In the genomic region with DNA sequence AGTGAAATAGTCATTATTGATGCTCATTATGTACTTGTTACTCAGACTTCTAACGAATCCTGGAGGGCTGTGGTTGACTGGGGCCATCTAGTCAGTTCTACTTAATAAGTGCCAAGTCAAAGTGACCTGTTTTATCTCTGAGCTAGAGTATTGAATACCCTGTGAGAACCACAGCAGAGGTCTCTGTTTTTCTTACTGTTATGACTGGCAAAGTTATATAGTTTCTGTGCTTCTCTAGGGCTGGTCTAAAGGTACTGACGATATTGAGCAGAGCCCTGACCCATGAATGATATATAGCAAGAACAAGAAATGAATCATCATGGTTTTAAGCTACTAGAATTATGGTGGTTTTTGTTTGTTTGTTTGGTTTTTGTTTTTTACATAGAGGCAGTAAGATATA, we compare ENCODE assay signal across 14 cellular contexts.
DNase-seq lines count a peak whose midpoint lies in the region; ATAC-seq, FAIRE-seq and TF ChIP-seq lines count a peak whose summit lies in the region.
"Had no signal": no experiment of that assay in that cellular context is flagged by ENCODE, and none has a peak within 500 bp of the region (broad histone marks: within the 10 kb centered on the region; RNA-seq: fewer than 3 reads in every experiment).

No MANE protein-coding gene starts in this region.

- no peaks in the 10 kb centered on the region for H3K27me3 ChIP-seq in GM12878 (replicated peaks in 1 of 2; ENCODE audit: control insufficient read depth in 2 of 2, insufficient read depth in 2 of 2, low read length in 1 of 2)
- H3K27me3 ChIP-seq: thyroid gland had no signal

- H3K27ac Mint-ChIP-seq in activated CD8-positive, alpha-beta T cell treated with anti-CD3 and anti-CD28 coated beads for 36 hours: no peak overlapping the region
- H3K27ac Mint-ChIP-seq in activated CD8-positive, alpha-beta T cell treated with anti-CD3 and anti-CD28 coated beads, Interleukin-2, amount 10 ng/mL, durations not matched to agents 7 days and 5 days: no peak overlapping the region
- H3K27ac Mint-ChIP-seq: IgD-negative memory B cell had no signal

- H3K27ac ChIP-seq in GM12878 (ENCODE audit: control insufficient read depth, insufficient read depth): no peak overlapping the region
- H3K27ac ChIP-seq: epithelial cell of prostate, thyroid gland had no signal

- no TSS peak for BruUV-seq in GM12878 (replicated peaks; lab: Mats Ljungman, UMichigan)

- peak; percentile 38 for FAIRE-seq in GM12878 (lab: Jason Lieb, UNC)

- in situ Hi-C loops in GM12878 (cut with MboI): no loop called here

- TF ChIP-seq CTCF in activated CD8-positive, alpha-beta T cell treated with anti-CD3 and anti-CD28 coated beads for 36 hours (IDR thresholded peaks at IDR 0.05): no peak
- no peak for TF ChIP-seq CTCF in GM12878 (IDR thresholded peaks at IDR 0.05 in 2 of 3, conservative IDR thresholded peaks at IDR 0.05 in 1 of 3; ENCODE audit: control insufficient read depth in 2 of 3, extremely low read depth in 1 of 3, insufficient read depth in 1 of 3, low read depth in 3 of 3, low read length in 3 of 3)

- no peak overlapping the region for H3K9ac ChIP-seq in GM12878 (ENCODE audit: control insufficient read depth, insufficient read depth, low read length)

- ATAC-seq in activated CD8-positive, alpha-beta T cell treated with anti-CD3 and anti-CD28 coated beads for 36 hours: peak; percentile 27
- ATAC-seq in activated CD8-positive, alpha-beta T cell treated with anti-CD3 and anti-CD28 coated beads, Interleukin-2, amount 10 ng/mL, durations not matched to agents 7 days and 5 days: no peak
- ATAC-seq in GM21717 (IDR thresholded peaks at IDR 0.05; ENCODE audit: unreplicated experiment) (peak; percentile 89), HG03064 (IDR thresholded peaks at IDR 0.05; ENCODE audit: low read depth, unreplicated experiment) (peak; percentile 56), GM12878 (peak; percentile 95)
- ATAC-seq: mucosa of descending colon had no signal

- intact Hi-C loops in activated CD8-positive, alpha-beta T cell treated with anti-CD3 and anti-CD28 coated beads for 36 hours (cut with micrococcal nuclease): no loop called here
- intact Hi-C loops in GM12878 (cut with micrococcal nuclease; ENCODE audit: unreplicated experiment): no loop called here

- H3K27me3 Mint-ChIP-seq in activated CD8-positive, alpha-beta T cell treated with anti-CD3 and anti-CD28 coated beads for 36 hours: no peaks in the 10 kb centered on the region
- H3K27me3 Mint-ChIP-seq in activated CD8-positive, alpha-beta T cell treated with anti-CD3 and anti-CD28 coated beads, Interleukin-2, amount 10 ng/mL, durations not matched to agents 7 days and 5 days (ENCODE audit: low read depth): no peaks in the 10 kb centered on the region
- H3K27me3 Mint-ChIP-seq: IgD-negative memory B cell had no signal

- no peaks in the 10 kb centered on the region for H3K79me2 ChIP-seq in GM12878 (ENCODE audit: control insufficient read depth, insufficient read depth, low read length)

- no peaks in the 10 kb centered on the region for H3K36me3 ChIP-seq in GM12878 (ENCODE audit: control insufficient read depth in 2 of 2, insufficient read depth in 2 of 2, low read length in 1 of 2)
- H3K36me3 ChIP-seq: thyroid gland had no signal

- POLR2A ChIA-PET in activated CD8-positive, alpha-beta T cell treated with anti-CD3 and anti-CD28 coated beads for 36 hours (lab: Charles Lee): no interaction called here
- POLR2A ChIA-PET in activated CD8-positive, alpha-beta T cell treated with anti-CD3 and anti-CD28 coated beads, Interleukin-2, amount 10 ng/mL, durations not matched to agents 7 days and 5 days (lab: Charles Lee): no interaction called here
- POLR2A ChIA-PET in GM12878 (lab: Charles Lee): no interaction called here

- H3K4me2 ChIP-seq in GM12878 (ENCODE audit: control insufficient read depth, insufficient read depth): no peak overlapping the region

- H3K4me3 Mint-ChIP-seq in activated CD8-positive, alpha-beta T cell treated with anti-CD3 and anti-CD28 coated beads for 36 hours: no peak overlapping the region
- H3K4me3 Mint-ChIP-seq in activated CD8-positive, alpha-beta T cell treated with anti-CD3 and anti-CD28 coated beads, Interleukin-2, amount 10 ng/mL, durations not matched to agents 7 days and 5 days: no peak overlapping the region
- H3K4me3 Mint-ChIP-seq: IgD-negative memory B cell had no signal

- no peaks in the 10 kb centered on the region for H3K9me3 ChIP-seq in GM12878 (replicated peaks; ENCODE audit: control insufficient read depth, insufficient read depth, low read length)
- H3K9me3 ChIP-seq: mucosa of descending colon, thyroid gland had no signal

- peak; percentile 5 to 66; a peak in 1 of 4 replicates for TF ChIP-seq EP300 in GM12878 (IDR thresholded peaks at IDR 0.05; ENCODE audit: borderline replicate concordance in 1 of 2, control insufficient read depth in 1 of 2, low read depth in 2 of 2, low read length in 2 of 2)

- CTCF ChIA-PET in activated CD8-positive, alpha-beta T cell treated with anti-CD3 and anti-CD28 coated beads for 36 hours (lab: Charles Lee): no interaction called here
- CTCF ChIA-PET in activated CD8-positive, alpha-beta T cell treated with anti-CD3 and anti-CD28 coated beads, Interleukin-2, amount 10 ng/mL, durations not matched to agents 7 days and 5 days (lab: Charles Lee): no interaction called here
- CTCF ChIA-PET in GM12878 (lab: Yijun Ruan, JAX): no interaction called here

- no peaks in the 10 kb centered on the region for H3K4me1 Mint-ChIP-seq in activated CD8-positive, alpha-beta T cell treated with anti-CD3 and anti-CD28 coated beads for 36 hours (ENCODE audit: low read depth)
- H3K4me1 Mint-ChIP-seq in activated CD8-positive, alpha-beta T cell treated with anti-CD3 and anti-CD28 coated beads, Interleukin-2, amount 10 ng/mL, durations not matched to agents 7 days and 5 days (ENCODE audit: low read depth): no peaks in the 10 kb centered on the region
- H3K4me1 Mint-ChIP-seq: IgD-negative memory B cell had no signal

- no peak overlapping the region for H2AFZ ChIP-seq in GM12878 (ENCODE audit: control insufficient read depth, low read depth, low read length)

- no peaks in the 10 kb centered on the region for H4K20me1 ChIP-seq in GM12878 (ENCODE audit: control insufficient read depth, insufficient read depth)

- no peak for TF ChIP-seq POLR2A in GM12878 (IDR thresholded peaks at IDR 0.05; ENCODE audit: low read depth, low read length)

- SMC1A ChIA-PET in GM12878 (lab: Charles Lee; ENCODE audit: uncharacterized antibody, unreplicated experiment): interaction anchor here (0.6 to 2.3 kb wide), 3 partner anchors 16 to 413 kb away, joined by 3 to 5 read pairs (median 4); no protein-coding TSS in a partner anchor

- RAD21 ChIA-PET in GM12878 (lab: Charles Lee; ENCODE audit: unreplicated experiment): no interaction called here

- no peak for TF ChIP-seq RAD21 in GM12878 (IDR thresholded peaks at IDR 0.05; ENCODE audit: insufficient read depth, low read depth, low read length)

- H3K4me3 ChIP-seq in GM12878: no peak overlapping the region
- H3K4me3 ChIP-seq: mucosa of descending colon, thyroid gland had no signal

- 0% methylated on average over 2 of the region's 2 CpGs for WGBS in GM12878 (ENCODE audit: insufficient coverage, insufficient replicate concordance, low lambda C conversion rate, missing lambda C conversion rate)

- no peak for DNase-seq in activated CD8-positive, alpha-beta T cell treated with anti-CD3 and anti-CD28 coated beads for 36 hours
- no peak for DNase-seq in activated CD8-positive, alpha-beta T cell treated with anti-CD3 and anti-CD28 coated beads, Interleukin-2, amount 10 ng/mL, durations not matched to agents 7 days and 5 days
- DNase-seq in GM12878 (ENCODE audit: low read depth, low spot score) (no peak), mucosa of gallbladder (ENCODE audit: low spot score) (no peak), NCI-H2227 (lab: John Stamatoyannopoulos, UW; ENCODE audit: unreplicated experiment) (no peak)
- DNase-seq in central memory CD4-positive, alpha-beta T cell: no peak
- DNase-seq: COR-L47, glutamatergic neuron, mucosa of descending colon, thyroid gland had no signal

- no peaks in the 10 kb centered on the region for H3K36me3 Mint-ChIP-seq in activated CD8-positive, alpha-beta T cell treated with anti-CD3 and anti-CD28 coated beads for 36 hours (ENCODE audit: low read depth)
- no peaks in the 10 kb centered on the region for H3K36me3 Mint-ChIP-seq in activated CD8-positive, alpha-beta T cell treated with anti-CD3 and anti-CD28 coated beads, Interleukin-2, amount 10 ng/mL, durations not matched to agents 7 days and 5 days (ENCODE audit: low read depth)
- H3K36me3 Mint-ChIP-seq: IgD-negative memory B cell had no signal

- H3K4me1 ChIP-seq in GM12878 (ENCODE audit: control insufficient read depth, insufficient read depth, low read length): no peaks in the 10 kb centered on the region
- H3K4me1 ChIP-seq: thyroid gland had no signal

- peaks cover 2% of the 10 kb centered on the region for H3K9me3 Mint-ChIP-seq in activated CD8-positive, alpha-beta T cell treated with anti-CD3 and anti-CD28 coated beads for 36 hours
- no peaks in the 10 kb centered on the region for H3K9me3 Mint-ChIP-seq in activated CD8-positive, alpha-beta T cell treated with anti-CD3 and anti-CD28 coated beads, Interleukin-2, amount 10 ng/mL, durations not matched to agents 7 days and 5 days (ENCODE audit: insufficient read depth)

TF ChIP-seq in GM12878, 131 proteins besides CTCF, POLR2A, EP300 and RAD21 (continues in another document):
- TF ChIP-seq ASH2L (IDR thresholded peaks at IDR 0.05; ENCODE audit: borderline replicate concordance, low read depth): no peak
- TF ChIP-seq SMAD1 (IDR thresholded peaks at IDR 0.05; ENCODE audit: low read depth, partially characterized antibody): no peak
- peak; percentile 57; the same call in 1 of the 2 replicates for TF ChIP-seq NR2F1 (conservative IDR thresholded peaks at IDR 0.05)
- TF ChIP-seq, protein P1, sequence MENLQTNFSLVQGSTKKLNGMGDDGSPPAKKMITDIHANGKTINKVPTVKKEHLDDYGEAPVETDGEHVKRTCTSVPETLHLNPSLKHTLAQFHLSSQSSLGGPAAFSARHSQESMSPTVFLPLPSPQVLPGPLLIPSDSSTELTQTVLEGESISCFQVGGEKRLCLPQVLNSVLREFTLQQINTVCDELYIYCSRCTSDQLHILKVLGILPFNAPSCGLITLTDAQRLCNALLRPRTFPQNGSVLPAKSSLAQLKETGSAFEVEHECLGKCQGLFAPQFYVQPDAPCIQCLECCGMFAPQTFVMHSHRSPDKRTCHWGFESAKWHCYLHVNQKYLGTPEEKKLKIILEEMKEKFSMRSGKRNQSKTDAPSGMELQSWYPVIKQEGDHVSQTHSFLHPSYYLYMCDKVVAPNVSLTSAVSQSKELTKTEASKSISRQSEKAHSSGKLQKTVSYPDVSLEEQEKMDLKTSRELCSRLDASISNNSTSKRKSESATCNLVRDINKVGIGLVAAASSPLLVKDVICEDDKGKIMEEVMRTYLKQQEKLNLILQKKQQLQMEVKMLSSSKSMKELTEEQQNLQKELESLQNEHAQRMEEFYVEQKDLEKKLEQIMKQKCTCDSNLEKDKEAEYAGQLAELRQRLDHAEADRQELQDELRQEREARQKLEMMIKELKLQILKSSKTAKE (IDR thresholded peaks at IDR 0.05; ENCODE audit: low read depth, poor library complexity, severe bottlenecking): peak; percentile 34
- no peak for TF ChIP-seq BHLHE40 (IDR thresholded peaks at IDR 0.05; ENCODE audit: borderline replicate concordance in 1 of 2, low read depth in 2 of 2, low read length in 1 of 2)
- TF ChIP-seq CBX3 (IDR thresholded peaks at IDR 0.05; ENCODE audit: borderline replicate concordance, low read depth): no peak
